ENCODE assay signal across 1 cellular context in genomic region chr5:72818866-72819534, GRCh38.
TF ChIP-seq lines count a peak whose summit lies in the region.

No MANE protein-coding gene starts in this region.

TF ChIP-seq in K562, 482 proteins besides CTCF, POLR2A, EP300 and RAD21 (continued from another document and continues in another):
- TF ChIP-seq, protein P1, sequence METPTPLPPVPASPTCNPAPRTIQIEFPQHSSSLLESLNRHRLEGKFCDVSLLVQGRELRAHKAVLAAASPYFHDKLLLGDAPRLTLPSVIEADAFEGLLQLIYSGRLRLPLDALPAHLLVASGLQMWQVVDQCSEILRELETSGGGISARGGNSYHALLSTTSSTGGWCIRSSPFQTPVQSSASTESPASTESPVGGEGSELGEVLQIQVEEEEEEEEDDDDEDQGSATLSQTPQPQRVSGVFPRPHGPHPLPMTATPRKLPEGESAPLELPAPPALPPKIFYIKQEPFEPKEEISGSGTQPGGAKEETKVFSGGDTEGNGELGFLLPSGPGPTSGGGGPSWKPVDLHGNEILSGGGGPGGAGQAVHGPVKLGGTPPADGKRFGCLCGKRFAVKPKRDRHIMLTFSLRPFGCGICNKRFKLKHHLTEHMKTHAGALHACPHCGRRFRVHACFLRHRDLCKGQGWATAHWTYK (CRISPR knock-in tag; IDR thresholded peaks at IDR 0.05) = no peak
- TF ChIP-seq ATF1 (CRISPR knock-in tag; IDR thresholded peaks at IDR 0.05) (no peak), ATF1 (tag; IDR thresholded peaks at IDR 0.05) (no peak), SPI1 (IDR thresholded peaks at IDR 0.05; ENCODE audit: borderline replicate concordance, low read depth, low read length) (peak; percentile 44; the same call in 1 of the 2 replicates), BCLAF1 (IDR thresholded peaks at IDR 0.05; ENCODE audit: borderline replicate concordance in 1 of 2, control insufficient read depth in 1 of 2, low read depth in 2 of 2, low read length in 1 of 2) (no peak), MECOM (CRISPR knock-in tag; IDR thresholded peaks at IDR 0.05) (no peak), SMAD1 (IDR thresholded peaks at IDR 0.05; ENCODE audit: low read depth, low read length, partially characterized antibody) (no peak), TRIM25 (IDR thresholded peaks at IDR 0.05; ENCODE audit: borderline replicate concordance) (no peak), RBM15 (IDR thresholded peaks at IDR 0.05; ENCODE audit: insufficient read depth, low read length) (no peak), NUFIP1 (IDR thresholded peaks at IDR 0.05; ENCODE audit: partially characterized antibody) (no peak), MBD1 (CRISPR knock-in tag; IDR thresholded peaks at IDR 0.05) (no peak), MYC (IDR thresholded peaks at IDR 0.05; ENCODE audit: low read depth, low read length) (no peak), MYC (CRISPR knock-in tag; IDR thresholded peaks at IDR 0.05; ENCODE audit: borderline replicate concordance, low read depth) (no peak), SMARCC2 (IDR thresholded peaks at IDR 0.05; ENCODE audit: low read depth) (no peak), FOXM1 (IDR thresholded peaks at IDR 0.05; ENCODE audit: low read depth) (no peak), FOXM1 (CRISPR knock-in tag; IDR thresholded peaks at IDR 0.05; ENCODE audit: low read depth) (0 out of 2 replicates have a peak, but pooled peaks have one; percentile 32), HMGN3 (IDR thresholded peaks at IDR 0.05; ENCODE audit: borderline replicate concordance, extremely low read depth, insufficient read length, low read depth, low read length) (no peak), GMEB1 (CRISPR knock-in tag; IDR thresholded peaks at IDR 0.05) (no peak), L3MBTL2 (IDR thresholded peaks at IDR 0.05) (no peak), RUNX1 (IDR thresholded peaks at IDR 0.05; ENCODE audit: low read depth) (no peak), KLF13 (tag; IDR thresholded peaks at IDR 0.05; ENCODE audit: borderline replicate concordance, low read depth) (no peak), BRF2 (IDR thresholded peaks at IDR 0.05; ENCODE audit: borderline replicate concordance, insufficient read depth, insufficient read length) (no peak), ZFPM2 (CRISPR knock-in tag; IDR thresholded peaks at IDR 0.05) (no peak), YBX1 (IDR thresholded peaks at IDR 0.05) (no peak), JUND (IDR thresholded peaks at IDR 0.05; ENCODE audit: borderline replicate concordance, low read depth, low read length) (no peak), JUND (tag; IDR thresholded peaks at IDR 0.05; ENCODE audit: borderline replicate concordance, low read depth, low read length) (0 out of 3 replicates have a peak, but pooled peaks have one; percentile 12), ZKSCAN3 (CRISPR knock-in tag; IDR thresholded peaks at IDR 0.05) (no peak), KDM5B (IDR thresholded peaks at IDR 0.05; ENCODE audit: insufficient replicate concordance, low read depth, low read length) (no peak), HMG20A (CRISPR knock-in tag; conservative IDR thresholded peaks at IDR 0.05) (no peak), POLR2AphosphoS2 (IDR thresholded peaks at IDR 0.05; ENCODE audit: low read length) (no peak), E2F6 (IDR thresholded peaks at IDR 0.05; ENCODE audit: borderline replicate concordance in 1 of 2, extremely low read depth in 1 of 2, insufficient read depth in 1 of 2, insufficient read length in 1 of 2, low read depth in 1 of 2, low read length in 1 of 2, poor library complexity in 1 of 2, severe bottlenecking in 1 of 2) (no peak), CHD2 (IDR thresholded peaks at IDR 0.05; ENCODE audit: low read depth, low read length) (no peak), NR2F6 (CRISPR knock-in tag; IDR thresholded peaks at IDR 0.05) (no peak), KLF16 (IDR thresholded peaks at IDR 0.05) (0 out of 2 replicates have a peak, but pooled peaks have one; percentile 21)
- TF ChIP-seq, protein P2, sequence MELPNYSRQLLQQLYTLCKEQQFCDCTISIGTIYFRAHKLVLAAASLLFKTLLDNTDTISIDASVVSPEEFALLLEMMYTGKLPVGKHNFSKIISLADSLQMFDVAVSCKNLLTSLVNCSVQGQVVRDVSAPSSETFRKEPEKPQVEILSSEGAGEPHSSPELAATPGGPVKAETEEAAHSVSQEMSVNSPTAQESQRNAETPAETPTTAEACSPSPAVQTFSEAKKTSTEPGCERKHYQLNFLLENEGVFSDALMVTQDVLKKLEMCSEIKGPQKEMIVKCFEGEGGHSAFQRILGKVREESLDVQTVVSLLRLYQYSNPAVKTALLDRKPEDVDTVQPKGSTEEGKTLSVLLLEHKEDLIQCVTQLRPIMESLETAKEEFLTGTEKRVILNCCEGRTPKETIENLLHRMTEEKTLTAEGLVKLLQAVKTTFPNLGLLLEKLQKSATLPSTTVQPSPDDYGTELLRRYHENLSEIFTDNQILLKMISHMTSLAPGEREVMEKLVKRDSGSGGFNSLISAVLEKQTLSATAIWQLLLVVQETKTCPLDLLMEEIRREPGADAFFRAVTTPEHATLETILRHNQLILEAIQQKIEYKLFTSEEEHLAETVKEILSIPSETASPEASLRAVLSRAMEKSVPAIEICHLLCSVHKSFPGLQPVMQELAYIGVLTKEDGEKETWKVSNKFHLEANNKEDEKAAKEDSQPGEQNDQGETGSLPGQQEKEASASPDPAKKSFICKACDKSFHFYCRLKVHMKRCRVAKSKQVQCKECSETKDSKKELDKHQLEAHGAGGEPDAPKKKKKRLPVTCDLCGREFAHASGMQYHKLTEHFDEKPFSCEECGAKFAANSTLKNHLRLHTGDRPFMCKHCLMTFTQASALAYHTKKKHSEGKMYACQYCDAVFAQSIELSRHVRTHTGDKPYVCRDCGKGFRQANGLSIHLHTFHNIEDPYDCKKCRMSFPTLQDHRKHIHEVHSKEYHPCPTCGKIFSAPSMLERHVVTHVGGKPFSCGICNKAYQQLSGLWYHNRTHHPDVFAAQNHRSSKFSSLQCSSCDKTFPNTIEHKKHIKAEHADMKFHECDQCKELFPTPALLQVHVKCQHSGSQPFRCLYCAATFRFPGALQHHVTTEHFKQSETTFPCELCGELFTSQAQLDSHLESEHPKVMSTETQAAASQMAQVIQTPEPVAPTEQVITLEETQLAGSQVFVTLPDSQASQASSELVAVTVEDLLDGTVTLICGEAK (IDR thresholded peaks at IDR 0.05) = no peak
- TF ChIP-seq, protein P2 (CRISPR knock-in tag; IDR thresholded peaks at IDR 0.05) = no peak
- TF ChIP-seq, protein P3, sequence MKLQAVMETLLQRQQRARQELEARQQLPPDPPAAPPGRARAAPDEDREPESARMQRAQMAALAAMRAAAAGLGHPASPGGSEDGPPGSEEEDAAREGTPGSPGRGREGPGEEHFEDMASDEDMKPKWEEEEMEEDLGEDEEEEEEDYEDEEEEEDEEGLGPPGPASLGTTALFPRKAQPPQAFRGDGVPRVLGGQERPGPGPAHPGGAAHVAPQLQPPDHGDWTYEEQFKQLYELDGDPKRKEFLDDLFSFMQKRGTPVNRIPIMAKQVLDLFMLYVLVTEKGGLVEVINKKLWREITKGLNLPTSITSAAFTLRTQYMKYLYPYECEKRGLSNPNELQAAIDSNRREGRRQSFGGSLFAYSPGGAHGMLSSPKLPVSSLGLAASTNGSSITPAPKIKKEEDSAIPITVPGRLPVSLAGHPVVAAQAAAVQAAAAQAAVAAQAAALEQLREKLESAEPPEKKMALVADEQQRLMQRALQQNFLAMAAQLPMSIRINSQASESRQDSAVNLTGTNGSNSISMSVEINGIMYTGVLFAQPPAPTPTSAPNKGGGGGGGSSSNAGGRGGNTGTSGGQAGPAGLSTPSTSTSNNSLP (IDR thresholded peaks at IDR 0.05; ENCODE audit: borderline replicate concordance, low read depth, low read length) = no peak
